Comparison of ENCODE assay signal across 23 cellular contexts in genomic region chr17:74599023-74599399, GRCh38. TPM values are rescaled to one million over a fixed set of nuclear protein-coding genes. Genes with fewer than 3 reads are reported as not detected.
DNase-seq lines count a peak whose midpoint lies in the region; ATAC-seq and TF ChIP-seq lines count a peak whose summit lies in the region.
"Had no signal": no experiment of that assay in that cellular context is flagged by ENCODE, and none has a peak within 500 bp of the region (broad histone marks: within the 10 kb centered on the region; RNA-seq: fewer than 3 reads in every experiment).

No MANE protein-coding gene starts in this region.

- H3K9ac ChIP-seq in neural progenitor cell, result no peak overlapping the region
- H3K9ac ChIP-seq: SK-N-SH had no signal

- H3K27ac Mint-ChIP-seq in neural progenitor cell, result no peak overlapping the region
- H3K27ac Mint-ChIP-seq: activated naive CD8-positive, alpha-beta T cell; activated T-helper 1 cell treated with anti-CD3 and anti-CD28 coated beads, Interleukin-12 subunit alpha, Interleukin-12 subunit beta, Interleukin-2, Interleukin-4 antibody, amounts not matched to agents 30 ng/mL and 10 ng/mL and 1 ng/mL, durations not matched to agents 14 hours and 24 hours and 36 hours had no signal

- no peaks in the 10 kb centered on the region for H3K36me3 ChIP-seq in neural progenitor cell
- H3K36me3 ChIP-seq: heart left ventricle, pancreas, tibial artery had no signal

- H3K27me3 ChIP-seq in neural progenitor cell, result no peaks in the 10 kb centered on the region
- H3K27me3 ChIP-seq: pancreas had no signal

- peak overlapping the region; percentile 44 for H2AFZ ChIP-seq in neural progenitor cell (replicated peaks)

- DNase-seq in CD1c-positive myeloid dendritic cell (ENCODE audit: extremely low spot score), result peak; percentile 63
- peak; percentile 17 for DNase-seq in KBM-7
- DNase-seq in SKM-1 treated with dmso at 0.1 percent for 144 hours (lab: John Stamatoyannopoulos, UW; ENCODE audit: unreplicated experiment), result peak; percentile 13
- no peak for DNase-seq in neural progenitor cell (ENCODE audit: low spot score)
- no peak for DNase-seq in NCI-H748 treated with DMSO at 0.1 percent for 48 hours (lab: John Stamatoyannopoulos, UW)
- DNase-seq: DMS 273 treated with DMSO at 0.1 percent for 48 hours, NCI-H526 treated with DMSO at 0.1 percent for 48 hours, pancreas, PC-3, T-helper 9 cell had no signal

- no peak overlapping the region for H3K4me3 ChIP-seq in neural progenitor cell
- H3K4me3 ChIP-seq: coronary artery, heart left ventricle, pancreas, tibial artery had no signal

- TF ChIP-seq CTCF in neural progenitor cell (IDR thresholded peaks at IDR 0.05), result no peak

- no peaks in the 10 kb centered on the region for H3K36me3 Mint-ChIP-seq in neural progenitor cell
- H3K36me3 Mint-ChIP-seq: activated naive CD8-positive, alpha-beta T cell; brain had no signal

- H3K4me3 Mint-ChIP-seq in neural progenitor cell, result no peak overlapping the region
- H3K4me3 Mint-ChIP-seq: activated naive CD8-positive, alpha-beta T cell; activated T-helper 1 cell treated with anti-CD3 and anti-CD28 coated beads, Interleukin-12 subunit alpha, Interleukin-12 subunit beta, Interleukin-2, Interleukin-4 antibody, amounts not matched to agents 30 ng/mL and 10 ng/mL and 1 ng/mL, durations not matched to agents 14 hours and 24 hours and 36 hours; brain had no signal

- peaks cover 7% of the 10 kb centered on the region for H3K4me1 ChIP-seq in neural progenitor cell
- H3K4me1 ChIP-seq: pancreas, tibial artery had no signal

- in situ Hi-C loops in KBM-7 (cut with MboI; ENCODE audit: low pct_unique_long_range_greater_than_20kb, low sequenced_read_pairs), result no loop called here

- H3F3A ChIP-seq in neural progenitor cell (ENCODE audit: low read depth), result no peaks in the 10 kb centered on the region

- no peak overlapping the region for H3K27ac ChIP-seq in neural progenitor cell
- H3K27ac ChIP-seq: coronary artery, pancreas, tibial artery had no signal

- no peak overlapping the region for H3K4me2 ChIP-seq in neural progenitor cell
- H3K4me2 ChIP-seq: SK-N-SH had no signal

- no peak for ATAC-seq in HG02798 (IDR thresholded peaks at IDR 0.05; ENCODE audit: poor library complexity, unreplicated experiment)
- ATAC-seq in GM21367 (IDR thresholded peaks at IDR 0.05; ENCODE audit: unreplicated experiment), result no peak
- ATAC-seq: activated CD4-positive, CD25-positive, alpha-beta regulatory T cell treated with anti-CD3 and anti-CD28 coated beads, Interleukin-2, amount 50 U/mL, for 24 hours; PC-3 had no signal

- H3K4me1 Mint-ChIP-seq in neural progenitor cell, result peaks cover 6% of the 10 kb centered on the region

- H3K27me3 Mint-ChIP-seq in neural progenitor cell (ENCODE audit: insufficient read depth, low read depth), result peaks cover 23% of the 10 kb centered on the region

- H3K9me3 Mint-ChIP-seq in neural progenitor cell, result no peaks in the 10 kb centered on the region
- H3K9me3 Mint-ChIP-seq: activated T-helper 1 cell treated with anti-CD3 and anti-CD28 coated beads, Interleukin-12 subunit alpha, Interleukin-12 subunit beta, Interleukin-2, Interleukin-4 antibody, amounts not matched to agents 30 ng/mL and 10 ng/mL and 1 ng/mL, durations not matched to agents 14 hours and 24 hours and 36 hours had no signal

- no peaks in the 10 kb centered on the region for H4K20me1 ChIP-seq in neural progenitor cell (ENCODE audit: low read depth)

- no peaks in the 10 kb centered on the region for H3K9me3 ChIP-seq in neural progenitor cell (ENCODE audit: low read depth)
- H3K9me3 ChIP-seq: heart left ventricle, pancreas, SK-N-SH, tibial artery had no signal

- no peaks in the 10 kb centered on the region for H3K79me2 ChIP-seq in neural progenitor cell (ENCODE audit: low read depth)

RNA-seq across cellular contexts. Expression of gene CD300LD, which starts 6.9 kb away (rescaled TPM):
- not detected in 2 replicates for total RNA-seq in neural progenitor cell (ENCODE audit: low replicate concordance)
- total RNA-seq: activated T-helper 1 cell treated with anti-CD3 and anti-CD28 coated beads, Interleukin-12 subunit alpha, Interleukin-12 subunit beta, Interleukin-2, Interleukin-4 antibody, amounts not matched to agents 30 ng/mL and 10 ng/mL and 1 ng/mL, durations not matched to agents 14 hours and 24 hours and 36 hours; heart left ventricle; lung microvascular endothelial cell; myocyte; pancreas; PC-3; sciatic nerve had no signal

RNA-seq across cellular contexts. Expression of gene CD300E, which starts 24.5 kb away (rescaled TPM):
- total RNA-seq in neural progenitor cell (ENCODE audit: low replicate concordance), result not detected in 2 replicates
- total RNA-seq: activated T-helper 1 cell treated with anti-CD3 and anti-CD28 coated beads, Interleukin-12 subunit alpha, Interleukin-12 subunit beta, Interleukin-2, Interleukin-4 antibody, amounts not matched to agents 30 ng/mL and 10 ng/mL and 1 ng/mL, durations not matched to agents 14 hours and 24 hours and 36 hours; lung microvascular endothelial cell; myocyte; PC-3 had no signal

RNA-seq across cellular contexts. Expression of gene CD300H, which starts 31.7 kb away (rescaled TPM):
- not detected in 2 replicates for total RNA-seq in neural progenitor cell (ENCODE audit: low replicate concordance)
- total RNA-seq: activated T-helper 1 cell treated with anti-CD3 and anti-CD28 coated beads, Interleukin-12 subunit alpha, Interleukin-12 subunit beta, Interleukin-2, Interleukin-4 antibody, amounts not matched to agents 30 ng/mL and 10 ng/mL and 1 ng/mL, durations not matched to agents 14 hours and 24 hours and 36 hours; lung microvascular endothelial cell; myocyte; pancreas; PC-3; sciatic nerve had no signal

RNA-seq across cellular contexts. Expression of gene CD300C, which starts 53.1 kb away (rescaled TPM):
- not detected in 2 replicates for total RNA-seq in neural progenitor cell (ENCODE audit: low replicate concordance)
- total RNA-seq: lung microvascular endothelial cell, myocyte, PC-3 had no signal

Comparison
In these comparisons a context has a peak if more than half of its experiments do, and no peak if none do; other contexts are left out.
1. DNase-seq: peak in CD1c-positive myeloid dendritic cell (single experiment), KBM-7 (single experiment) and SKM-1 treated with dmso at 0.1 percent for 144 hours (single experiment); none in neural progenitor cell (single experiment) and NCI-H748 treated with DMSO at 0.1 percent for 48 hours (single experiment).